14 cellular contexts compared by ENCODE assay signal in the genomic region with DNA sequence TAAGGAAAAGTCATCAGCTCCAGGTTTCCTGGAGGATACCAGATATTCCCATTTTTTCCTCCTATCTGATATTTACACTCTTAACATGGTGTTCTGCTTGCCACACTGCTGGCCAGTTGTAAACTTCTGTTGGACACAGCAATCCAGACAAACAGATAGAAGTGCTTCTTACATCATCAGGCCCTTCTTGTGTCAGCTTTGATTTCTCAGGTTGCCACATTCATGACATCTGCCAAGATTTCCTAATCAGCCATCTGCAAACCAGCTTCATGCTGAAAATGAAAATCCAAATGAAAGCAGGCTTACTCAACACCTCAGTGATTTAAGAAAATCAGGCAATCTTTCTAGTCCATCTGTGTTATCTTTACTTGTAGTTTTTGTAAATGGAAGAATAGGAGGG.
DNase-seq lines count a peak whose midpoint lies in the region; ATAC-seq and TF ChIP-seq lines count a peak whose summit lies in the region.
"Had no signal": no experiment of that assay in that cellular context is flagged by ENCODE, and none has a peak within 500 bp of the region (broad histone marks: within the 10 kb centered on the region; RNA-seq: fewer than 3 reads in every experiment).

No MANE protein-coding gene starts in this region.

- no peaks in the 10 kb centered on the region for H3K27me3 ChIP-seq in right cardiac atrium (ENCODE audit: control insufficient read depth, insufficient read depth)
- H3K27me3 ChIP-seq in upper lobe of right lung: no peaks in the 10 kb centered on the region
- H3K27me3 ChIP-seq: SJCRH30 had no signal

- POLR2A ChIA-PET in naive thymus-derived CD8-positive, alpha-beta T cell (lab: Charles Lee): no interaction called here

- no peaks in the 10 kb centered on the region for H3K36me3 Mint-ChIP-seq in naive thymus-derived CD8-positive, alpha-beta T cell
- H3K36me3 Mint-ChIP-seq in activated T-cell treated with anti-CD3 and anti-CD28 coated beads, Interleukin-2, amount 50 U/mL, for 4 hours (ENCODE audit: insufficient read depth): no peaks in the 10 kb centered on the region
- H3K36me3 Mint-ChIP-seq: activated naive CD8-positive, alpha-beta T cell treated with anti-CD3 and anti-CD28 coated beads, Interleukin-2, amount 10 ng/mL, durations not matched to agents 7 days and 5 days had no signal

- no peaks in the 10 kb centered on the region for H3K9me3 Mint-ChIP-seq in naive thymus-derived CD8-positive, alpha-beta T cell
- no peaks in the 10 kb centered on the region for H3K9me3 Mint-ChIP-seq in activated T-cell treated with anti-CD3 and anti-CD28 coated beads, Interleukin-2, amount 50 U/mL, for 4 hours
- H3K9me3 Mint-ChIP-seq: activated naive CD8-positive, alpha-beta T cell treated with anti-CD3 and anti-CD28 coated beads, Interleukin-2, amount 10 ng/mL, durations not matched to agents 7 days and 5 days had no signal

- no peak overlapping the region for H3K27ac Mint-ChIP-seq in naive thymus-derived CD8-positive, alpha-beta T cell
- H3K27ac Mint-ChIP-seq: activated naive CD8-positive, alpha-beta T cell treated with anti-CD3 and anti-CD28 coated beads, Interleukin-2, amount 10 ng/mL, durations not matched to agents 7 days and 5 days had no signal

- H3K27ac ChIP-seq in right cardiac atrium (ENCODE audit: low read length) (no peak overlapping the region), upper lobe of right lung (no peak overlapping the region)
- H3K27ac ChIP-seq: SJCRH30 had no signal

- no peak overlapping the region for H3K4me3 ChIP-seq in right cardiac atrium (ENCODE audit: low read length)
- no peak overlapping the region for H3K4me3 ChIP-seq in fibroblast of villous mesenchyme (ENCODE audit: low read depth, low read length)
- no peak overlapping the region for H3K4me3 ChIP-seq in upper lobe of right lung
- H3K4me3 ChIP-seq: SJCRH30 had no signal

- no peaks in the 10 kb centered on the region for H3K9me3 ChIP-seq in right cardiac atrium (ENCODE audit: control insufficient read depth, low read length)
- no peaks in the 10 kb centered on the region for H3K9me3 ChIP-seq in upper lobe of right lung
- H3K9me3 ChIP-seq: SJCRH30 had no signal

- peaks cover 0 to 7% (median 0%) of the 10 kb centered on the region in 5 donors for H3K27me3 Mint-ChIP-seq in naive thymus-derived CD8-positive, alpha-beta T cell
- peaks cover 3% of the 10 kb centered on the region for H3K27me3 Mint-ChIP-seq in activated T-cell treated with anti-CD3 and anti-CD28 coated beads, Interleukin-2, amount 50 U/mL, for 4 hours (ENCODE audit: low read depth)
- H3K27me3 Mint-ChIP-seq: activated naive CD8-positive, alpha-beta T cell treated with anti-CD3 and anti-CD28 coated beads, Interleukin-2, amount 10 ng/mL, durations not matched to agents 7 days and 5 days had no signal

- H3K4me3 Mint-ChIP-seq in naive thymus-derived CD8-positive, alpha-beta T cell: no peak overlapping the region
- no peak overlapping the region for H3K4me3 Mint-ChIP-seq in activated T-cell treated with anti-CD3 and anti-CD28 coated beads, Interleukin-2, amount 50 U/mL, for 4 hours
- H3K4me3 Mint-ChIP-seq: activated naive CD8-positive, alpha-beta T cell treated with anti-CD3 and anti-CD28 coated beads, Interleukin-2, amount 10 ng/mL, durations not matched to agents 7 days and 5 days had no signal

- peaks cover 2% of the 10 kb centered on the region for H3K4me1 ChIP-seq in right cardiac atrium (ENCODE audit: control insufficient read depth, insufficient read depth, low read length)
- peaks cover 13% of the 10 kb centered on the region for H3K4me1 ChIP-seq in upper lobe of right lung
- H3K4me1 ChIP-seq: SJCRH30 had no signal

- intact Hi-C loops in left cardiac atrium (cut with DNase I): no loop called here
- intact Hi-C loops in right cardiac atrium (cut with DNase I): no loop called here
- intact Hi-C loops in upper lobe of right lung (cut with DNase I): no loop called here

- H3K36me3 ChIP-seq in upper lobe of right lung: no peaks in the 10 kb centered on the region
- H3K36me3 ChIP-seq: SJCRH30 had no signal

- DNase-seq in left cardiac atrium (no peak), right cardiac atrium (no peak), OCI-M1 (lab: John Stamatoyannopoulos, UW) (peak; percentile 37), fibroblast of villous mesenchyme (ENCODE audit: low read depth) (peak; percentile 98), upper lobe of right lung (no peak), SHP77 (lab: John Stamatoyannopoulos, UW) (no peak)
- DNase-seq in naive thymus-derived CD8-positive, alpha-beta T cell: no peak
- DNase-seq in activated T-cell treated with anti-CD3 and anti-CD28 coated beads, Interleukin-2, amount 50 U/mL, for 4 hours: no peak
- DNase-seq: activated CD8-positive, alpha-beta memory T cell treated with anti-CD3 and anti-CD28 coated beads, Interleukin-2, amount 50 U/mL, for 4 hours; activated naive CD8-positive, alpha-beta T cell treated with anti-CD3 and anti-CD28 coated beads, Interleukin-2, amount 10 ng/mL, durations not matched to agents 7 days and 5 days; DND-41; head of caudate nucleus; KG1; SJCRH30 had no signal

- H3K4me1 Mint-ChIP-seq in naive thymus-derived CD8-positive, alpha-beta T cell: no peaks in the 10 kb centered on the region
- no peaks in the 10 kb centered on the region for H3K4me1 Mint-ChIP-seq in activated T-cell treated with anti-CD3 and anti-CD28 coated beads, Interleukin-2, amount 50 U/mL, for 4 hours (ENCODE audit: low read depth)

- TF ChIP-seq CTCF in fibroblast of villous mesenchyme (IDR thresholded peaks at IDR 0.05; ENCODE audit: insufficient read depth, low read depth, low read length): no peak
- no peak for TF ChIP-seq CTCF in upper lobe of right lung (IDR thresholded peaks at IDR 0.05)

- ATAC-seq in left cardiac atrium (peak; percentile 54 to 82), right cardiac atrium (no peak), upper lobe of right lung (peak; percentile 65)
- no peak for ATAC-seq in naive thymus-derived CD8-positive, alpha-beta T cell
- ATAC-seq in activated T-cell treated with anti-CD3 and anti-CD28 coated beads, Interleukin-2, amount 50 U/mL, for 4 hours: no peak

Comparison
In these comparisons a context has a peak if more than half of its experiments do, and no peak if none do; other contexts are left out.
1. ATAC-seq: peak in left cardiac atrium (2 of 2) and upper lobe of right lung (single experiment); none in right cardiac atrium (0 of 2), naive thymus-derived CD8-positive, alpha-beta T cell (0 of 2) and activated T-cell treated with anti-CD3 and anti-CD28 coated beads, Interleukin-2, amount 50 U/mL, for 4 hours (0 of 2).
2. DNase-seq: peak in OCI-M1 (single experiment) and fibroblast of villous mesenchyme (single experiment); none in left cardiac atrium (single experiment), right cardiac atrium (0 of 3), upper lobe of right lung (single experiment), naive thymus-derived CD8-positive, alpha-beta T cell (0 of 10), activated T-cell treated with anti-CD3 and anti-CD28 coated beads, Interleukin-2, amount 50 U/mL, for 4 hours (single experiment) and SHP77 (0 of 2).